Comparison of ENCODE assay signal across 8 cellular contexts in the genomic region with DNA sequence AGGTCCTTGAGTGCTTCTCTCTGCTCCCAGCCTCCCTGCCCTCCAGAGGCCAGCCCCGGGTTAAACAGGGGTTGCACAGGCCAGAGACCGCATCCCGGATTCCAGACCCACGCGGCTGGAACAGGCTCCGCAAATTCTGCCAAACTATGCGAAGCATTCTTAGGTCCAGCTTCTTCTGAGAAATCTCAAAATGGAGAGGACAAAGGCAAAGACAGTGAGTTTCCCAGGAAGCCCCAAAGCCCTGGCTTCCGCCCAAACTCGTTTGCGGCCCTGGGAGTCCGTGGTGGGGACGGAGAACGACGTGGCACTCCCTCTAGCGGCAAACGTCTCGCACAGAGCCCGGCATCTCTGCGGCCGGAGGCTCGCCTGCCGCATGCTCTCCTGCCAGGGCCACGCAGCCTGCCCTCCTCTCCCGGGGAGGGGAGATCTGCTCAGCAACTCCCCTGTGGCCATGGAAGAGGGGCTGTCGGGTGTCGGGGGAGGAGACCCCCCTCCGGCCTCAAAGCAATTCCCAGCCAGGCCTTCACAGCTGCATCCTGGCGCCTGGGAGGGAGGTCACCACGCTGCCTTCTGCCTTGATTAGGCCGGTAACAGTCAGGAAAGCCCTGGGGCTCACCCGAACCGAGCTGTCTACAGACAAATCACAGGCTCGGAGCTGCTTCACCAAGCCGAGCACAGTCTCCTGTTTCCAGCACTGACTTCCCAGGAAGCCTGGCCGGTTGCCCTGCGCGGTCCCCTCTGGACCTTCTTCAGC. TPM values are rescaled to one million over a fixed set of nuclear protein-coding genes. Genes with fewer than 3 reads are reported as not detected.
DNase-seq lines count a peak whose midpoint lies in the region; ATAC-seq and TF ChIP-seq lines count a peak whose summit lies in the region.

No MANE protein-coding gene starts in this region.

- peak overlapping the region; percentile 73 for H2BK15ac ChIP-seq in neuronal stem cell (ENCODE audit: low read length)

- H3K27ac ChIP-seq in neuronal stem cell (replicated peaks; ENCODE audit: low read length) (no peak overlapping the region), thyroid gland (peak overlapping the region in 2 of 3 donors; percentile 21 to 22)

- no peak overlapping the region for H3K27ac Mint-ChIP-seq in activated T-cell treated with anti-CD3 and anti-CD28 coated beads, Interleukin-2, amount 50 U/mL, for 24 hours

- H3K79me1 ChIP-seq in neuronal stem cell (ENCODE audit: low read depth, low read length), result no peaks in the 10 kb centered on the region

- H2BK5ac ChIP-seq in neuronal stem cell (ENCODE audit: low read length), result no peak overlapping the region

- no peak for TF ChIP-seq POLR2A in thyroid gland (IDR thresholded peaks at IDR 0.05)

- peak; percentile 75 for DNase-seq in AG10803 (ENCODE audit: low read depth)
- DNase-seq in NCI-H69 (lab: John Stamatoyannopoulos, UW), result peak; percentile 78
- peak; percentile 72 for DNase-seq in activated T-cell treated with anti-CD3 and anti-CD28 coated beads, Interleukin-2, amount 50 U/mL, for 24 hours
- DNase-seq in foreskin melanocyte, result peak; percentile 80
- DNase-seq in neuronal stem cell (ENCODE audit: low spot score), result peak; percentile 69
- peak; percentile 73 to 77 for DNase-seq in thyroid gland

- H3K9me3 ChIP-seq in neuronal stem cell (replicated peaks in 1 of 2; ENCODE audit: control insufficient read depth in 2 of 2, insufficient read depth in 1 of 2, low read depth in 1 of 2, low read length in 2 of 2), result no peaks in the 10 kb centered on the region
- H3K9me3 ChIP-seq in thyroid gland, result no peaks in the 10 kb centered on the region

- peak overlapping the region; percentile 30 for H3K9ac ChIP-seq in neuronal stem cell (ENCODE audit: low read depth, low read length, poor library complexity)

- no peak overlapping the region for H4K91ac ChIP-seq in neuronal stem cell (ENCODE audit: low read depth, low read length, poor library complexity)

- H2BK12ac ChIP-seq in neuronal stem cell (ENCODE audit: low read length), result no peak overlapping the region

- TF ChIP-seq CTCF in AG10803 (conservative IDR thresholded peaks at IDR 0.05; ENCODE audit: low read length), result peak; percentile 86
- peak in 5 of 6 experiments; percentile 53 to 88 (median 63) for TF ChIP-seq CTCF in thyroid gland (IDR thresholded peaks at IDR 0.05)

- peak overlapping the region; percentile 98 for H2AFZ ChIP-seq in neuronal stem cell (ENCODE audit: low read length)

- intact Hi-C loops in thyroid gland (cut with DNase I), result no loop called here

- H3K27me3 Mint-ChIP-seq in activated T-cell treated with anti-CD3 and anti-CD28 coated beads, Interleukin-2, amount 50 U/mL, for 24 hours, result peaks cover 37% of the 10 kb centered on the region

- no peak overlapping the region for H3K4me3 Mint-ChIP-seq in activated T-cell treated with anti-CD3 and anti-CD28 coated beads, Interleukin-2, amount 50 U/mL, for 24 hours

- no CpG with 5 or more reads among the region's 37 CpGs for whole genome bisulfite sequencing in neuronal stem cell (ENCODE audit: extremely low coverage in 2 of 2, insufficient read length in 2 of 2, insufficient replicate concordance in 1 of 2), 2 donors
- 29 to 30% methylated on average over 18 to 22 of the region's 37 CpGs for WGBS in thyroid gland, 2 donors

- peak; percentile 67 for ATAC-seq in GM18520 (IDR thresholded peaks at IDR 0.05; ENCODE audit: unreplicated experiment)
- peak; percentile 82 for ATAC-seq in HG03025 (IDR thresholded peaks at IDR 0.05; ENCODE audit: low FRiP score, unreplicated experiment)

- H3K4me1 ChIP-seq in neuronal stem cell (ENCODE audit: control insufficient read depth in 2 of 2, insufficient read depth in 1 of 2, low read depth in 1 of 2, low read length in 2 of 2) (peaks cover 7 to 13% of the 10 kb centered on the region in 2 donors), thyroid gland (peaks cover 0 to 10% of the 10 kb centered on the region in 2 donors)

- H4K8ac ChIP-seq in neuronal stem cell (ENCODE audit: low read depth, low read length), result no peak overlapping the region

- H3K27me3 ChIP-seq in neuronal stem cell (ENCODE audit: control insufficient read depth in 3 of 3, insufficient read depth in 3 of 3, low read depth in 1 of 3, low read length in 3 of 3) (peaks cover 0 to 8% (median 2%) of the 10 kb centered on the region in 3 experiments), thyroid gland (no peaks in the 10 kb centered on the region)

- peak overlapping the region; percentile 18 for H3K23ac ChIP-seq in neuronal stem cell (ENCODE audit: low read depth, low read length, poor library complexity)

- H3K36me3 Mint-ChIP-seq in activated T-cell treated with anti-CD3 and anti-CD28 coated beads, Interleukin-2, amount 50 U/mL, for 24 hours (ENCODE audit: low read depth), result no peaks in the 10 kb centered on the region

- no peaks in the 10 kb centered on the region for H3K9me3 Mint-ChIP-seq in activated T-cell treated with anti-CD3 and anti-CD28 coated beads, Interleukin-2, amount 50 U/mL, for 24 hours

- no peak overlapping the region for H3K4me2 ChIP-seq in neuronal stem cell (ENCODE audit: insufficient read depth, low read length, poor library complexity, severe bottlenecking)

- H3K14ac ChIP-seq in neuronal stem cell (ENCODE audit: low read length), result no peak overlapping the region

- no peak overlapping the region for H3K4ac ChIP-seq in neuronal stem cell (ENCODE audit: low read length)

- H2BK120ac ChIP-seq in neuronal stem cell (ENCODE audit: low read depth, low read length), result peak overlapping the region; percentile 42

- no peak overlapping the region for H3K4me3 ChIP-seq in AG10803 (ENCODE audit: low read length)
- no peak overlapping the region for H3K4me3 ChIP-seq in neuronal stem cell (ENCODE audit: low read length in 2 of 2)
- H3K4me3 ChIP-seq in thyroid gland (replicated peaks in 1 of 3), result no peak overlapping the region

- H2AK5ac ChIP-seq in neuronal stem cell (ENCODE audit: low read depth, low read length), result peak overlapping the region; percentile 54

- H3K36me3 ChIP-seq in neuronal stem cell (replicated peaks in 1 of 2; ENCODE audit: control insufficient read depth in 2 of 2, insufficient read depth in 2 of 2, low read length in 2 of 2) (no peaks in the 10 kb centered on the region), thyroid gland (no peaks in the 10 kb centered on the region)

- H3K4me1 Mint-ChIP-seq in activated T-cell treated with anti-CD3 and anti-CD28 coated beads, Interleukin-2, amount 50 U/mL, for 24 hours (ENCODE audit: low read depth), result no peaks in the 10 kb centered on the region

- peak overlapping the region; percentile 96 for H3K18ac ChIP-seq in neuronal stem cell (ENCODE audit: low read length)

RNA-seq across cellular contexts. Expression of gene KLHL29, which starts 33.4 kb away (rescaled TPM):
- polyA plus RNA-seq in neuronal stem cell (2013, experiment 1 of 2), result 3.0 TPM
- polyA plus RNA-seq in neuronal stem cell (2013, experiment 2 of 2), result 3.0 TPM
- total RNA-seq in thyroid gland, result 1 to 10 TPM; 2.2 to 3.3 (median 2.7) TPM
